15 cellular contexts compared by ENCODE assay signal in genomic region chr6:108799791-108800190, GRCh38. TPM values are rescaled to one million over a fixed set of nuclear protein-coding genes. Genes with fewer than 3 reads are reported as not detected.
DNase-seq lines count a peak whose midpoint lies in the region; ATAC-seq and TF ChIP-seq lines count a peak whose summit lies in the region.
"Had no signal": no experiment of that assay in that cellular context is flagged by ENCODE, and none has a peak within 500 bp of the region (broad histone marks: within the 10 kb centered on the region; RNA-seq: fewer than 3 reads in every experiment).

No MANE protein-coding gene starts in this region.

- no peaks in the 10 kb centered on the region for H3K9me2 ChIP-seq in SK-N-SH

- no peaks in the 10 kb centered on the region for H3F3A ChIP-seq in SK-N-SH (replicated peaks; ENCODE audit: insufficient read depth)

- no peak for DNase-seq in SK-N-SH
- DNase-seq in globus pallidus (ENCODE audit: low spot score) = peak; percentile 44
- DNase-seq in superior temporal gyrus (ENCODE audit: extremely low spot score) = peak; percentile 28
- DNase-seq in NCI-H345 treated with DMSO at 0.1 percent for 48 hours (lab: John Stamatoyannopoulos, UW; ENCODE audit: unreplicated experiment) = no peak
- DNase-seq: CD4-positive, alpha-beta memory T cell; KG1; NCI-H1092 treated with DMSO at 0.1 percent for 48 hours; NCI-H1694; NCI-H2107; NCI-H2227 treated with DMSO at 0.1 percent for 48 hours; SHP77 had no signal

- no peak for TF ChIP-seq CTCF in SK-N-SH (IDR thresholded peaks at IDR 0.05)

- no peaks in the 10 kb centered on the region for H3K27me3 ChIP-seq in SK-N-SH (ENCODE audit: insufficient read depth)

- H3K4me1 ChIP-seq in SK-N-SH (ENCODE audit: control insufficient read depth in 1 of 2, insufficient read depth in 2 of 2, low read depth in 1 of 2, low read length in 1 of 2) = peaks cover 0 to 54% of the 10 kb centered on the region in 2 experiments; a peak in 2 of 4 replicates

- H3K79me2 ChIP-seq in SK-N-SH (ENCODE audit: insufficient read depth) = no peaks in the 10 kb centered on the region

- no peak for TF ChIP-seq RAD21 in SK-N-SH (IDR thresholded peaks at IDR 0.05; ENCODE audit: low read length)

- CTCF ChIA-PET in SK-N-SH (lab: Yijun Ruan, JAX) = interaction anchor here (0.6 to 3.8 kb wide), 3 partner anchors 36 to 151 kb away, joined by 3 to 17 read pairs (median 4); no protein-coding TSS in a partner anchor

- POLR2A ChIA-PET in SK-N-SH (lab: Yijun Ruan, JAX) = interaction anchor here (2.4 to 5.8 kb wide), 2 partner anchors 48 to 240 kb away, joined by 11 to 69 read pairs; partner anchors contain the start of genes ARMC2 and FOXO3

- H3K9ac ChIP-seq in SK-N-SH = no peak overlapping the region

- H3K36me3 ChIP-seq in KOPT-K1 (ENCODE audit: insufficient read depth, low read length) (no peaks in the 10 kb centered on the region), SK-N-SH (replicated peaks in 1 of 2; ENCODE audit: control insufficient read depth in 1 of 2, insufficient read depth in 2 of 2, low read length in 1 of 2) (no peaks in the 10 kb centered on the region)

- H3K4me2 ChIP-seq in SK-N-SH = no peak overlapping the region

- ATAC-seq in GM21390 (IDR thresholded peaks at IDR 0.05; ENCODE audit: unreplicated experiment) = no peak
- no peak for ATAC-seq in HG02973 (IDR thresholded peaks at IDR 0.05; ENCODE audit: unreplicated experiment)
- ATAC-seq: GM12878 had no signal

- H2AFZ ChIP-seq in SK-N-SH (ENCODE audit: low read depth) = no peak overlapping the region

- WGBS in SK-N-SH (ENCODE audit: low lambda C conversion rate) = 85% methylated on average over 1 of the region's 1 CpG

- peak overlapping the region; percentile 81 for H3K27ac ChIP-seq in KOPT-K1 (ENCODE audit: low read depth, low read length, poor library complexity, severe bottlenecking)
- peak overlapping the region in 1 of 2 experiments; percentile 100; a peak in 2 of 4 replicates for H3K27ac ChIP-seq in SK-N-SH (ENCODE audit: low read depth in 2 of 2, low read length in 1 of 2)

- peak in 1 of 2 experiments; percentile 84; a peak in 2 of 4 replicates for TF ChIP-seq EP300 in SK-N-SH (IDR thresholded peaks at IDR 0.05; ENCODE audit: borderline replicate concordance in 1 of 2, low read depth in 1 of 2, low read length in 1 of 2)

- H3K4me3 ChIP-seq in SK-N-SH (ENCODE audit: low read depth in 2 of 2, low read length in 1 of 2) = no peak overlapping the region
- H3K4me3 ChIP-seq: GM12878 had no signal

- H4K20me1 ChIP-seq in SK-N-SH (ENCODE audit: insufficient read depth) = no peaks in the 10 kb centered on the region

- no peaks in the 10 kb centered on the region for H3K9me3 ChIP-seq in KOPT-K1 (ENCODE audit: insufficient read depth, low read length, poor library complexity, severe bottlenecking)
- no peaks in the 10 kb centered on the region for H3K9me3 ChIP-seq in SK-N-SH

TF ChIP-seq in SK-N-SH, 30 proteins besides CTCF, POLR2A, EP300 and RAD21 (continues in another document):
- no peak for TF ChIP-seq FOSL2 (IDR thresholded peaks at IDR 0.05; ENCODE audit: borderline replicate concordance, low read depth)
- no peak for TF ChIP-seq MAX (IDR thresholded peaks at IDR 0.05; ENCODE audit: low read depth)
- TF ChIP-seq SMC3 (IDR thresholded peaks at IDR 0.05; ENCODE audit: low read depth, low read length) = no peak
- TF ChIP-seq ELF1 (IDR thresholded peaks at IDR 0.05) = no peak
- TF ChIP-seq FOXM1 (IDR thresholded peaks at IDR 0.05; ENCODE audit: low read depth) = no peak
- no peak for TF ChIP-seq POLR2AphosphoS5 (IDR thresholded peaks at IDR 0.05; ENCODE audit: low read depth, low read length)
- TF ChIP-seq GATA2 (CRISPR knock-in tag; IDR thresholded peaks at IDR 0.05) = peak; percentile 84
- no peak for TF ChIP-seq JUND (IDR thresholded peaks at IDR 0.05)
- TF ChIP-seq CHD2 (IDR thresholded peaks at IDR 0.05; ENCODE audit: low read length, partially characterized antibody) = peak; percentile 14
- TF ChIP-seq MEF2A (IDR thresholded peaks at IDR 0.05; ENCODE audit: borderline replicate concordance, low read depth) = no peak
- no peak for TF ChIP-seq USF2 (IDR thresholded peaks at IDR 0.05; ENCODE audit: borderline replicate concordance, low read depth, low read length)
- TF ChIP-seq YY1 (IDR thresholded peaks at IDR 0.05; ENCODE audit: low read depth) = no peak
- TF ChIP-seq FOXJ3 (CRISPR knock-in tag; IDR thresholded peaks at IDR 0.05) = no peak
- peak; percentile 65; the same call in 1 of the 2 replicates for TF ChIP-seq RCOR1 (IDR thresholded peaks at IDR 0.05; ENCODE audit: low read length)
- no peak for TF ChIP-seq REST (IDR thresholded peaks at IDR 0.05; ENCODE audit: low read depth, low read length)
- TF ChIP-seq NFIC (IDR thresholded peaks at IDR 0.05; ENCODE audit: borderline replicate concordance) = no peak
- no peak for TF ChIP-seq TEAD4 (IDR thresholded peaks at IDR 0.05; ENCODE audit: borderline replicate concordance, insufficient read depth)
- no peak for TF ChIP-seq RFX5 (IDR thresholded peaks at IDR 0.05; ENCODE audit: low read length)
- TF ChIP-seq TCF12 (IDR thresholded peaks at IDR 0.05) = no peak
- no peak for TF ChIP-seq PBX3 (IDR thresholded peaks at IDR 0.05)
- no peak for TF ChIP-seq TAF1 (IDR thresholded peaks at IDR 0.05; ENCODE audit: borderline replicate concordance, low read depth, low read length)
- TF ChIP-seq MXI1 (IDR thresholded peaks at IDR 0.05; ENCODE audit: low read depth, low read length) = no peak
- no peak for TF ChIP-seq ZBTB33 (IDR thresholded peaks at IDR 0.05; ENCODE audit: borderline replicate concordance, low read depth)
- TF ChIP-seq GABPA (IDR thresholded peaks at IDR 0.05; ENCODE audit: low read depth) = no peak

RNA-seq across cellular contexts. Expression of gene ARMC2, which starts 48.4 kb away (rescaled TPM):
- polyA plus RNA-seq in SK-N-SH (2012; rRNA removed) = 2.4 and 4.3 TPM in 2 replicates
- polyA plus RNA-seq in SK-N-SH (2012; cell fraction: cytosol; rRNA removed) = 3.4 and 3.8 TPM in 2 replicates
- 3.7 and 6.5 TPM in 2 replicates for polyA plus RNA-seq in SK-N-SH (2012; cell fraction: nucleus; rRNA removed)

Comparison
In these comparisons a context has a peak if more than half of its experiments do, and no peak if none do; other contexts are left out.
1. DNase-seq: peak in globus pallidus (single experiment) and superior temporal gyrus (single experiment); none in SK-N-SH (single experiment) and NCI-H345 treated with DMSO at 0.1 percent for 48 hours (single experiment).